ENCODE assay signal across 28 cellular contexts in genomic region chr13:24858953-24859352, GRCh38.
"Had no signal": no experiment of that assay in that cellular context is flagged by ENCODE, and none has a peak within 500 bp of the region (broad histone marks: within the 10 kb centered on the region; RNA-seq: fewer than 3 reads in every experiment).

No MANE protein-coding gene starts in this region.

- H3K27ac ChIP-seq: esophagus muscularis mucosa, gastroesophageal sphincter, neutrophil, pancreas, psoas muscle, right atrium auricular region, spleen, thoracic aorta, upper lobe of left lung had no signal

- DNase-seq: activated B cell treated with CpG ODN at 0.5 μM for 24 hours; activated CD4-positive, alpha-beta T cell treated with anti-CD3 and anti-CD28 coated beads for 36 hours; activated CD4-positive, alpha-beta T cell treated with anti-CD3 and anti-CD28 coated beads, Interleukin-2, amount 50 U/mL, for 4 hours; activated CD8-positive, alpha-beta memory T cell treated with anti-CD3 and anti-CD28 coated beads for 24 hours; activated CD8-positive, alpha-beta memory T cell treated with anti-CD3 and anti-CD28 coated beads, Interleukin-2, amount 50 U/mL, for 4 hours; activated naive CD4-positive, alpha-beta T cell treated with Interleukin-2 at 50 U/mL for 16 hours; activated naive CD8-positive, alpha-beta T cell treated with anti-CD3 and anti-CD28 coated beads for 36 hours; activated T-cell treated with anti-CD3 and anti-CD28 coated beads, Interleukin-2, amount 50 U/mL, for 4 hours; effector memory CD8-positive, alpha-beta T cell; head of caudate nucleus; hypothalamus; left cardiac atrium; mesenchymal stem cell; pancreas; psoas muscle; spleen; stimulated activated CD4-positive, alpha-beta T cell treated with anti-CD3 and anti-CD28 coated beads, Interleukin-4, amount 100 ng/mL, for 24 hours; stimulated activated naive CD4-positive, alpha-beta T cell treated with Interleukin-2 at 50 U/mL for 16 hours; T-helper 9 cell; upper lobe of left lung had no signal

- H3K9me3 ChIP-seq: esophagus muscularis mucosa, gastroesophageal sphincter, neutrophil, pancreas, psoas muscle, right atrium auricular region, spleen, thoracic aorta, upper lobe of left lung had no signal

- H3K4me1 ChIP-seq: esophagus muscularis mucosa, gastroesophageal sphincter, pancreas, psoas muscle, right atrium auricular region, spleen, upper lobe of left lung had no signal

- FAIRE-seq: astrocyte, colon, islet of Langerhans, pancreas had no signal

- H3K4me3 ChIP-seq: esophagus muscularis mucosa, gastroesophageal sphincter, pancreas, psoas muscle, right atrium auricular region, spleen, thoracic aorta, upper lobe of left lung had no signal

- H3K36me3 ChIP-seq: esophagus muscularis mucosa, gastroesophageal sphincter, neutrophil, pancreas, right atrium auricular region, spleen, thoracic aorta, upper lobe of left lung had no signal

- H3K27me3 ChIP-seq: esophagus muscularis mucosa, gastroesophageal sphincter, neutrophil, right atrium auricular region, upper lobe of left lung had no signal
